Comparison of ENCODE assay signal across 27 cellular contexts in the genomic region with DNA sequence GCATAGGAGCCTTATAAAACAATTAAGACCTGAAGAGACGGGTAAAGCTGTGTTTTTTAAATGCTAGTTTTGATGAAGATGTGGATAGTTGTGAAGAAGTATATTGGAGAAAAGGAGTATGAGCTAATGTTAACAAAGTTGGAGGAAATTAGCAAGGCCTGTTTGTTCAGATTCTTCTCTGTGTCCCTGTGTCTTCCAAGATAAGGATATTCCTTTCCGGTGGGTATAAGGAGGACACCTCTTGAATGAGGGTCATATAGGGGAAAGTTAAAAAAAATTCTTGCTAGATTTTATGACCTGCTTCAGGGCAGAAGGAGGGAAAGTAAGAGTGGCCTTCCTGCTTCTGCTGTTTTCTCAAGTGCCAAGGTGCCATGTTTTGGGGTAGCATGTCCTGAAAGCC. TPM values are rescaled to one million over a fixed set of nuclear protein-coding genes. Genes with fewer than 3 reads are reported as not detected.
"Had no signal": no experiment of that assay in that cellular context is flagged by ENCODE, and none has a peak within 500 bp of the region (broad histone marks: within the 10 kb centered on the region; RNA-seq: fewer than 3 reads in every experiment).

No MANE protein-coding gene starts in this region.

- DNase-seq: colonic mucosa; cortex of kidney; effector CD8-positive, alpha-beta T cell; effector memory CD8-positive, alpha-beta T cell; endodermal cell; erythroblast; esophagus squamous epithelium; foreskin fibroblast; foreskin melanocyte; gastrocnemius medialis; glutamatergic neuron; head of caudate nucleus; heart right ventricle; hippocampal formation; left cardiac atrium; left lung; left ventricle myocardium superior; lower lobe of right lung; mesenchymal stem cell; midbrain; naive thymus-derived CD4-positive, alpha-beta T cell had no signal

- ATAC-seq: effector memory CD8-positive, alpha-beta T cell; esophagus mucosa; gastrocnemius medialis; heart right ventricle; left cardiac atrium; left lung; left ventricle myocardium superior; lower lobe of right lung; naive thymus-derived CD4-positive, alpha-beta T cell had no signal

- H3K27me3 ChIP-seq: colonic mucosa, esophagus squamous epithelium, gastrocnemius medialis, heart right ventricle, left lung had no signal

- FAIRE-seq: endometrium, islet of Langerhans, keratinocyte had no signal

- H3K9me3 ChIP-seq: colonic mucosa, esophagus squamous epithelium, gastrocnemius medialis, heart right ventricle, left lung, lower lobe of right lung had no signal

- H3K4me1 ChIP-seq: colonic mucosa, esophagus squamous epithelium, gastrocnemius medialis, heart right ventricle, left lung, lower lobe of right lung had no signal

- H3K4me3 ChIP-seq: colonic mucosa, esophagus squamous epithelium, gastrocnemius medialis, heart right ventricle, left lung, lower lobe of right lung had no signal

- H3K36me3 ChIP-seq: colonic mucosa, esophagus squamous epithelium, gastrocnemius medialis, left lung, lower lobe of right lung had no signal

- H3K27ac ChIP-seq: colonic mucosa, epithelial cell of prostate, esophagus squamous epithelium, gastrocnemius medialis, heart right ventricle, left lung, lower lobe of right lung had no signal

RNA-seq across cellular contexts. Expression of a gene that starts 59.0 kb away (rescaled TPM):
- total RNA-seq: mononuclear cell; naive thymus-derived CD4-positive, alpha-beta T cell had no signal
